8 cellular contexts compared by ENCODE assay signal in the genomic region with DNA sequence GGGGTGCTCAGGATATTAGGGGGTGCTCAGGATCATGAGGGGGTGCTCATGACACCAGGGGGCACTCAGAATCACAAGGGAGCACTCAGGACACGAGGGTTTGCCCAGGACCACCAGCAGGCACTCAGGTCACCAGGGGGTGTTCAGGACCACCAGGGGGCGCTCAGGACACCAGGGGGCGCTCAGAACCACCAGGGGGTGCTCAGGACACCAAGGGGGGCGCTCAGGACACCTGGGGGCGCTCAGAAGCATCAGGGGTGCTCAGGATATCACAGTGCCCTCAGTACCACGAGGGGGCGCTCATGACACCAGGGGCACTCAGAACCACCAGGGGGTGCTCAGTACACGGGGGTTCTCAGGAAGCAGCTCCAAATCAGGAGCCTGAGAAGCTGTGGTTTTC.
DNase-seq lines count a peak whose midpoint lies in the region; ATAC-seq and TF ChIP-seq lines count a peak whose summit lies in the region.
"Not testable (repeated sequence)": the region's sequence is repeated elsewhere in the genome, so short reads cannot be mapped to it uniquely, and the experiment has no call there.

No MANE protein-coding gene starts in this region.

- intact Hi-C loops in transverse colon (cut with DNase I; ENCODE audit: low total_unique reads): not testable (repeated sequence)

- CTCF ChIA-PET in activated naive CD4-positive, alpha-beta T cell treated with anti-CD3 and anti-CD28 coated beads, Interleukin-2, amount 10 ng/mL, durations not matched to agents 7 days and 5 days (lab: Charles Lee): not testable (repeated sequence)

- H3K9me3 Mint-ChIP-seq in activated naive CD4-positive, alpha-beta T cell treated with anti-CD3 and anti-CD28 coated beads, Interleukin-2, amount 10 ng/mL, durations not matched to agents 7 days and 5 days; immature natural killer cell: not testable (repeated sequence)

- not testable (repeated sequence) for H3K27me3 Mint-ChIP-seq in activated naive CD4-positive, alpha-beta T cell treated with anti-CD3 and anti-CD28 coated beads, Interleukin-2, amount 10 ng/mL, durations not matched to agents 7 days and 5 days
- peaks cover 11 to 13% (median 12%) of the 10 kb centered on the region in 3 donors for H3K27me3 Mint-ChIP-seq in immature natural killer cell (ENCODE audit: low read depth in 3 of 3)

- TF ChIP-seq POLR2A in NB4 (IDR thresholded peaks at IDR 0.05; ENCODE audit: extremely low read depth, insufficient read length); transverse colon (IDR thresholded peaks at IDR 0.05): not testable (repeated sequence)

- ATAC-seq in RWPE2 (ENCODE audit: low read depth): not testable (repeated sequence)

- not testable (repeated sequence) for TF ChIP-seq EP300 in transverse colon (IDR thresholded peaks at IDR 0.05; ENCODE audit: low read depth)

- TF ChIP-seq CTCF in C4-2B (conservative IDR thresholded peaks at IDR 0.05) (peak; percentile 41), GM12872 (IDR thresholded peaks at IDR 0.05; ENCODE audit: insufficient read depth, low read depth, low read length) (0 out of 3 replicates have a peak, but pooled peaks have one; percentile 8), NB4 (IDR thresholded peaks at IDR 0.05; ENCODE audit: low read depth, low read length) (peak; percentile 13), RWPE2 (IDR thresholded peaks at IDR 0.05; ENCODE audit: poor library complexity, severe bottlenecking) (peak; percentile 8), transverse colon (IDR thresholded peaks at IDR 0.05) (peak in 3 of 5 experiments; percentile 9 to 15 (median 10))

- no CpG with 5 or more reads among the region's 8 CpGs for WGBS in transverse colon (ENCODE audit: low coverage in 1 of 2), 2 donors

- H3K36me3 Mint-ChIP-seq in activated naive CD4-positive, alpha-beta T cell treated with anti-CD3 and anti-CD28 coated beads, Interleukin-2, amount 10 ng/mL, durations not matched to agents 7 days and 5 days; immature natural killer cell: not testable (repeated sequence)

- H3K4me1 Mint-ChIP-seq in activated naive CD4-positive, alpha-beta T cell treated with anti-CD3 and anti-CD28 coated beads, Interleukin-2, amount 10 ng/mL, durations not matched to agents 7 days and 5 days: not testable (repeated sequence)
- H3K4me1 Mint-ChIP-seq in immature natural killer cell: peaks cover 10 to 15% of the 10 kb centered on the region in 2 donors

- not testable (repeated sequence) for H3K4me3 ChIP-seq in NB4 (ENCODE audit: low read depth, low read length); RWPE2 (ENCODE audit: severe bottlenecking); transverse colon

- not testable (repeated sequence) for H3K27ac Mint-ChIP-seq in activated naive CD4-positive, alpha-beta T cell treated with anti-CD3 and anti-CD28 coated beads, Interleukin-2, amount 10 ng/mL, durations not matched to agents 7 days and 5 days; immature natural killer cell

- DNase-seq in NB4 (ENCODE audit: low read depth) (peak; percentile 41), immature natural killer cell (peak; percentile 5 to 18 (median 10))
- not testable (repeated sequence) for DNase-seq in RWPE2 (ENCODE audit: low spot score); transverse colon
- DNase-seq in activated CD4-positive, alpha-beta T cell treated with anti-CD3 and anti-CD28 coated beads, Interleukin-2, amount 50 U/mL, for 4 hours: peak; percentile 15 to 17
- DNase-seq in activated naive CD4-positive, alpha-beta T cell treated with anti-CD3 and anti-CD28 coated beads, Interleukin-2, amount 10 ng/mL, durations not matched to agents 7 days and 5 days: peak; percentile 21

- not testable (repeated sequence) for H3K36me3 ChIP-seq in RWPE2 (ENCODE audit: low read depth); transverse colon

- H3K4me3 Mint-ChIP-seq in activated naive CD4-positive, alpha-beta T cell treated with anti-CD3 and anti-CD28 coated beads, Interleukin-2, amount 10 ng/mL, durations not matched to agents 7 days and 5 days; immature natural killer cell: not testable (repeated sequence)

- not testable (repeated sequence) for H3K27me3 ChIP-seq in RWPE2 (ENCODE audit: insufficient read depth, poor library complexity, severe bottlenecking); transverse colon

- H3K27ac ChIP-seq in C4-2B; RWPE2 (ENCODE audit: poor library complexity, severe bottlenecking); transverse colon: not testable (repeated sequence)

- in situ Hi-C loops in transverse colon (cut with MboI; ENCODE audit: low pct_ligation_motif_present in 1 of 4, low pct_unique_long_range_greater_than_20kb in 1 of 4, low sequenced_read_pairs in 3 of 4): not testable (repeated sequence)

- H3K9me3 ChIP-seq in RWPE2 (ENCODE audit: severe bottlenecking); transverse colon: not testable (repeated sequence)

- H3K4me1 ChIP-seq in RWPE2 (ENCODE audit: insufficient read depth, poor library complexity, severe bottlenecking); transverse colon: not testable (repeated sequence)
